ENCODE assay signal across 2 cellular contexts in the genomic region with DNA sequence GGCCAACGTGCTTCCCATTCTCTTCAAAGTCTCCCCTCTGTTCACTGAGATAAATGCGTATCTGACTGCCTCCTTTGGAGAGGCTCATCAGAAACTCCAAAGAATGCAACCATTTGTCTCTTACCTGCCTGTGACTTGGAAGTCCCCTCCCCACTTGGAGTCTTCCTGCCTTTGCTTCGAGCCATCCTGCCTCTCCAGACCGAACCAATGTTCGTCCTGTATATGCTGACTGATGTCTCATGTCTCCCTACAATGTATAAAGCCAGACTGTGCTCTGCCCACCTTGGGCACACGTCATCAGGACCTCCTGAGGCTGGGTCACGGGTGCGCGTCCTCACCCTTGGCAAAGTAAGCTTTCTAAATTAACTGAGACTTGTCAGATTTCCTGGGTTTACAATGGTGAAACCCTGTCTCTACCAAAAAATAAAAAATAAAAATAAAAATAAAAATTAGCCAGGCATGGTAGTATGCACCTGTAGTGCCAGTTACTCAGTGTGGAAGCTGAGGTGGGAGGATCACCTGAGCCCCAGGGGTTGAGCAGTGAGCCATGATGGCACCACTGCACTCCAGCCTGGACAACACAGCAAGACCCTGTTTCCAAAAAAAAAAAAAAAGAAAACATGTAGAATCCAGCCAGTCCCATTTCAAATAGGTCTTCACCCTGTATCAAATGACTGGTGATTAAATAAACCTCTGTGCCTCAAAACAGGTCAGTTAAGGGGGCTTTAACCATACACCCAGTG.
TF ChIP-seq lines count a peak whose summit lies in the region.

No MANE protein-coding gene starts in this region.

TF ChIP-seq in GM23338, 12 proteins besides CTCF, POLR2A, EP300 and RAD21 (continued from another document):
- no peak for TF ChIP-seq ZNF462 (CRISPR knock-in tag; IDR thresholded peaks at IDR 0.05)
- TF ChIP-seq REST (IDR thresholded peaks at IDR 0.05; ENCODE audit: unreplicated experiment), result no peak
- TF ChIP-seq EZH2 (IDR thresholded peaks at IDR 0.05; ENCODE audit: low read depth, unreplicated experiment), result no peak
- TF ChIP-seq STAT1 (IDR thresholded peaks at IDR 0.05; ENCODE audit: unreplicated experiment), result no peak
- TF ChIP-seq JUNB (IDR thresholded peaks at IDR 0.05; ENCODE audit: unreplicated experiment), result no peak
- no peak for TF ChIP-seq CREB1 (CRISPR knock-in tag; IDR thresholded peaks at IDR 0.05; ENCODE audit: low read depth)
TF ChIP-seq in GM23338: peak in this region for 0.

TF ChIP-seq in WTC11, 78 proteins besides CTCF, POLR2A, EP300 and RAD21 (continued from another document):
- TF ChIP-seq, protein P1, sequence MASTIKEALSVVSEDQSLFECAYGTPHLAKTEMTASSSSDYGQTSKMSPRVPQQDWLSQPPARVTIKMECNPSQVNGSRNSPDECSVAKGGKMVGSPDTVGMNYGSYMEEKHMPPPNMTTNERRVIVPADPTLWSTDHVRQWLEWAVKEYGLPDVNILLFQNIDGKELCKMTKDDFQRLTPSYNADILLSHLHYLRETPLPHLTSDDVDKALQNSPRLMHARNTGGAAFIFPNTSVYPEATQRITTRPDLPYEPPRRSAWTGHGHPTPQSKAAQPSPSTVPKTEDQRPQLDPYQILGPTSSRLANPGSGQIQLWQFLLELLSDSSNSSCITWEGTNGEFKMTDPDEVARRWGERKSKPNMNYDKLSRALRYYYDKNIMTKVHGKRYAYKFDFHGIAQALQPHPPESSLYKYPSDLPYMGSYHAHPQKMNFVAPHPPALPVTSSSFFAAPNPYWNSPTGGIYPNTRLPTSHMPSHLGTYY (CRISPR knock-in tag; IDR thresholded peaks at IDR 0.05), result no peak
- TF ChIP-seq ESRRA (CRISPR knock-in tag; IDR thresholded peaks at IDR 0.05; ENCODE audit: borderline replicate concordance) (no peak), NR3C1 (CRISPR knock-in tag; conservative IDR thresholded peaks at IDR 0.05; ENCODE audit: low read depth) (no peak), PRRX2 (CRISPR knock-in tag; IDR thresholded peaks at IDR 0.05) (no peak)
- TF ChIP-seq, protein P2, sequence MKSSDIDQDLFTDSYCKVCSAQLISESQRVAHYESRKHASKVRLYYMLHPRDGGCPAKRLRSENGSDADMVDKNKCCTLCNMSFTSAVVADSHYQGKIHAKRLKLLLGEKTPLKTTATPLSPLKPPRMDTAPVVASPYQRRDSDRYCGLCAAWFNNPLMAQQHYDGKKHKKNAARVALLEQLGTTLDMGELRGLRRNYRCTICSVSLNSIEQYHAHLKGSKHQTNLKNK (CRISPR knock-in tag; IDR thresholded peaks at IDR 0.05), result no peak
- TF ChIP-seq, protein P3, sequence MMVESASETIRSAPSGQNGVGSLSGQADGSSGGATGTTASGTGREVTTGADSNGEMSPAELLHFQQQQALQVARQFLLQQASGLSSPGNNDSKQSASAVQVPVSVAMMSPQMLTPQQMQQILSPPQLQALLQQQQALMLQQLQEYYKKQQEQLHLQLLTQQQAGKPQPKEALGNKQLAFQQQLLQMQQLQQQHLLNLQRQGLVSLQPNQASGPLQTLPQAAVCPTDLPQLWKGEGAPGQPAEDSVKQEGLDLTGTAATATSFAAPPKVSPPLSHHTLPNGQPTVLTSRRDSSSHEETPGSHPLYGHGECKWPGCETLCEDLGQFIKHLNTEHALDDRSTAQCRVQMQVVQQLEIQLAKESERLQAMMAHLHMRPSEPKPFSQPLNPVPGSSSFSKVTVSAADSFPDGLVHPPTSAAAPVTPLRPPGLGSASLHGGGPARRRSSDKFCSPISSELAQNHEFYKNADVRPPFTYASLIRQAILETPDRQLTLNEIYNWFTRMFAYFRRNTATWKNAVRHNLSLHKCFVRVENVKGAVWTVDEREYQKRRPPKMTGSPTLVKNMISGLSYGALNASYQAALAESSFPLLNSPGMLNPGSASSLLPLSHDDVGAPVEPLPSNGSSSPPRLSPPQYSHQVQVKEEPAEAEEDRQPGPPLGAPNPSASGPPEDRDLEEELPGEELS (CRISPR knock-in tag; IDR thresholded peaks at IDR 0.05), result no peak
